6 cellular contexts compared by ENCODE assay signal in genomic region chr2:24408704-24409103, GRCh38. TPM values are rescaled to one million over a fixed set of nuclear protein-coding genes. Genes with fewer than 3 reads are reported as not detected.
DNase-seq lines count a peak whose midpoint lies in the region; ATAC-seq, FAIRE-seq and TF ChIP-seq lines count a peak whose summit lies in the region.
"Not testable (repeated sequence)": the region's sequence is repeated elsewhere in the genome, so short reads cannot be mapped to it uniquely, and the experiment has no call there.

No MANE protein-coding gene starts in this region.

- H3K27me3 Mint-ChIP-seq in neural progenitor cell (ENCODE audit: insufficient read depth, low read depth): not testable (repeated sequence)

- not testable (repeated sequence) for H3K9me3 Mint-ChIP-seq in neural progenitor cell

- not testable (repeated sequence) for H3K4me1 ChIP-seq in A549; OCI-LY3 (ENCODE audit: low read length); small intestine (ENCODE audit: control insufficient read depth in 2 of 2, insufficient read depth in 1 of 2, low read depth in 1 of 2, low read length in 1 of 2)
- H3K4me1 ChIP-seq in neural progenitor cell: peaks cover 33% of the 10 kb centered on the region

- not testable (repeated sequence) for H3K79me2 ChIP-seq in OCI-LY3 (ENCODE audit: low read length); neural progenitor cell (ENCODE audit: low read depth)

- not testable (repeated sequence) for H4K20me1 ChIP-seq in OCI-LY3 (ENCODE audit: insufficient read depth, low read length); neural progenitor cell (ENCODE audit: low read depth)

- not testable (repeated sequence) for H3K27ac ChIP-seq in A549; OCI-LY3 (ENCODE audit: low read length); SK-N-MC; neural progenitor cell; small intestine (ENCODE audit: low read depth in 1 of 2, low read length in 1 of 2)

- TF ChIP-seq POLR2A in A549 (IDR thresholded peaks at IDR 0.05; ENCODE audit: low read length): not testable (repeated sequence)

- DNase-seq in A549 (ENCODE audit: low read depth in 1 of 2, low spot score in 1 of 2); SK-N-MC (ENCODE audit: low read depth, low spot score); neural progenitor cell (ENCODE audit: low spot score): not testable (repeated sequence)
- DNase-seq in left colon (peak in 1 of 2 donors; percentile 8), small intestine (peak; percentile 10)

- H3K4me3 ChIP-seq in A549; OCI-LY3 (ENCODE audit: low read length); SK-N-MC; neural progenitor cell; small intestine (ENCODE audit: low read depth in 1 of 2, low read length in 2 of 2): not testable (repeated sequence)

- CTCF ChIA-PET in A549 (lab: Yijun Ruan, JAX): interaction anchor here (0.7 to 8.7 kb wide), 24 partner anchors 8 to 576 kb away, joined by 3 to 252 read pairs (median 8); partner anchors contain the start of genes CENPO and PTRHD1

- TF ChIP-seq EP300 in A549 (IDR thresholded peaks at IDR 0.05): not testable (repeated sequence)

- not testable (repeated sequence) for TF ChIP-seq RAD21 in A549 (conservative IDR thresholded peaks at IDR 0.05 in 1 of 2, IDR thresholded peaks at IDR 0.05 in 1 of 2)

- H3K9ac ChIP-seq in OCI-LY3 (ENCODE audit: low read length); neural progenitor cell: not testable (repeated sequence)
- H3K9ac ChIP-seq in SK-N-MC (ENCODE audit: insufficient read length): peak overlapping the region; percentile 17

- POLR2A ChIA-PET in A549 (lab: Yijun Ruan, JAX): not testable (repeated sequence)

- not testable (repeated sequence) for H3K9me3 ChIP-seq in A549; OCI-LY3 (ENCODE audit: insufficient read depth, low read length); SK-N-MC (ENCODE audit: low read depth, low read length); neural progenitor cell (ENCODE audit: low read depth); small intestine (ENCODE audit: control insufficient read depth, low read depth)

- H2AFZ ChIP-seq in OCI-LY3 (ENCODE audit: low read depth, low read length) (peak overlapping the region; percentile 78; the same call in 1 of the 2 replicates), neural progenitor cell (replicated peaks) (peak overlapping the region; percentile 66)

- H3K36me3 Mint-ChIP-seq in neural progenitor cell: not testable (repeated sequence)

- not testable (repeated sequence) for TF ChIP-seq CTCF in A549 (IDR thresholded peaks at IDR 0.05); OCI-LY3 (IDR thresholded peaks at IDR 0.05; ENCODE audit: low read depth, low read length); neural progenitor cell (IDR thresholded peaks at IDR 0.05)

- WGBS in A549 (ENCODE audit: missing lambda C conversion rate): 20% methylated on average over 8 of the region's 8 CpGs
- WGBS in small intestine, 3 donors: 12 to 65% (median 44%) methylated on average over 8 of the region's 8 CpGs

- intact Hi-C loops in left colon (cut with DNase I, micrococcal nuclease): loop anchor here in 1 of 2 donors (10.0 kb wide), 1 partner anchor 416 kb away; no protein-coding TSS in a partner anchor

- H3F3A ChIP-seq in neural progenitor cell (ENCODE audit: low read depth): peaks cover 33% of the 10 kb centered on the region

- not testable (repeated sequence) for H3K27me3 ChIP-seq in OCI-LY3 (ENCODE audit: low read depth, low read length); neural progenitor cell; small intestine (ENCODE audit: control insufficient read depth in 2 of 2, insufficient read depth in 2 of 2, low read length in 2 of 2)

- peak overlapping the region; percentile 66 for H3K27ac Mint-ChIP-seq in neural progenitor cell

- not testable (repeated sequence) for ATAC-seq in A549
- peak; percentile 55 for ATAC-seq in left colon

- H3K4me2 ChIP-seq in A549 (0 out of 3 replicates have a peak overlapping the region, but pooled peaks have one; percentile 25), OCI-LY3 (ENCODE audit: low read length) (peak overlapping the region; percentile 77; the same call in 1 of the 2 replicates)
- H3K4me2 ChIP-seq in neural progenitor cell: not testable (repeated sequence)

- peaks cover 37% of the 10 kb centered on the region for H3K4me1 Mint-ChIP-seq in neural progenitor cell

- H3K36me3 ChIP-seq in OCI-LY3 (replicated peaks; ENCODE audit: low read depth, low read length); SK-N-MC (ENCODE audit: insufficient read depth, low read length); neural progenitor cell; small intestine (ENCODE audit: control insufficient read depth in 2 of 2, insufficient read depth in 2 of 2, low read length in 2 of 2): not testable (repeated sequence)

- FAIRE-seq in A549 (lab: Jason Lieb, UNC); small intestine (lab: Jason Lieb, UNC): not testable (repeated sequence)

- H3K4me3 Mint-ChIP-seq in neural progenitor cell: not testable (repeated sequence)

RNA-seq across cellular contexts. Expression of gene ITSN2, which starts 48.4 kb away (rescaled TPM):
- polyA plus RNA-seq in A549 (2011; rRNA removed): 45.2 and 48.3 TPM in 2 replicates
- polyA plus RNA-seq in A549 (2012; cell fraction: cytosol; rRNA removed): 12.8 and 14.6 TPM in 2 replicates
- 24.5 and 31.4 TPM in 2 replicates for polyA plus RNA-seq in A549 (2012; cell fraction: nucleus; rRNA removed)
- polyA plus RNA-seq in A549 (2017; fragmentation: RNase III; extraction: RNeasy Plus Mini Kit Qiagen cat#74134 plus additional on column Dnase treatment): 19.4 to 21.4 TPM (median 19.8 TPM) in 3 replicates
- 61.6 and 67.3 TPM in 2 replicates for polyA minus RNA-seq in A549 (2011; rRNA and poly(A)+ RNA removed)
- 10 to 100 TPM; 52.6 to 54.6 TPM for total RNA-seq in left colon
- total RNA-seq in neural progenitor cell (ENCODE audit: low replicate concordance): 9.0 and 10.4 TPM in 2 replicates
- polyA plus RNA-seq in small intestine: 10 to 100 TPM; 16.3 to 37.1 (median 23.0) TPM
